In the genomic region with DNA sequence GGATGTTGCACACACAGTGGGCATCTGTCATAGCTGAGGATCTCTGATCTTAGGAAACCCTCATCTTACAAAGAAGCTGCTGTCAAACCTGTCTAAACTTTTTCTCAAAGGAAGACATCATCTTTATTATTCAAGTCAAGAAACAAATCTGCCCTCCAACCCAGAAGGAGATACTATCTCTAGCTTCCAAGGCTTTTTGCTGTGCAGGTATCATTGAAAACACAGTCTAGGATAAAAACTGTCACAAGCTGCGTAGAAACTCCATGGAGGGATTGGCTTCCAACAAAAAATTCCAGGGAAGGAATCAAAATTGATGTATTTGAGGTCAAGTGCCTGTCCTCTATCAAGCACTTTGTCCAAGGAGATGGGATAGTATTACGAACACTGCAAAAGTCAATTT, we compare ENCODE assay signal across 34 cellular contexts.
"Had no signal": no experiment of that assay in that cellular context is flagged by ENCODE, and none has a peak within 500 bp of the region (broad histone marks: within the 10 kb centered on the region; RNA-seq: fewer than 3 reads in every experiment).

No MANE protein-coding gene starts in this region.

- H3K27me3 ChIP-seq: MG63 had no signal

- DNase-seq: Karpas-422, Kasumi-1, MG63, MM.1S, MV-4-11, NCI-H1048, NCI-H1092, NCI-H1092 treated with DMSO at 0.1 percent for 48 hours, NCI-H1105, NCI-H1105 treated with DMSO at 0.1 percent for 48 hours, NCI-H1417, NCI-H1417 treated with DMSO at 0.1 percent for 48 hours, NCI-H1436, NCI-H1436 treated with DMSO at 0.1 percent for 48 hours, NCI-H146, NCI-H1694, NCI-H1694 treated with DMSO at 0.1 percent for 48 hours, NCI-H187, NCI-H187 treated with DMSO at 0.1 percent for 48 hours, NCI-H1930, NCI-H2029, NCI-H2029 treated with DMSO at 0.1 percent for 48 hours, NCI-H2081, NCI-H2081 treated with DMSO at 0.1 percent for 48 hours, NCI-H2107, NCI-H2171, NCI-H2171 treated with DMSO at 0.1 percent for 48 hours, NCI-H2227 treated with DMSO at 0.1 percent for 48 hours, NCI-H226, NCI-H345, NCI-H446, NCI-H446 treated with DMSO at 0.1 percent for 48 hours, NCI-H510A, NCI-H510A treated with DMSO at 0.1 percent for 48 hours had no signal

- H3K4me3 ChIP-seq: MG63 had no signal
